In genomic region chr5:4662845-4663244, GRCh38 we compare ENCODE assay signal across 25 cellular contexts.
DNase-seq lines count a peak whose midpoint lies in the region; ATAC-seq and TF ChIP-seq lines count a peak whose summit lies in the region.
"Had no signal": no experiment of that assay in that cellular context is flagged by ENCODE, and none has a peak within 500 bp of the region (broad histone marks: within the 10 kb centered on the region; RNA-seq: fewer than 3 reads in every experiment).

No MANE protein-coding gene starts in this region.

- H3K4me3 ChIP-seq in WERI-Rb-1 (ENCODE audit: low read depth, low read length), result no peak overlapping the region
- H3K4me3 ChIP-seq in neuronal stem cell (ENCODE audit: low read length in 2 of 2), result no peak overlapping the region
- no peak overlapping the region for H3K4me3 ChIP-seq in A673 (ENCODE audit: low read depth, low read length, poor library complexity, severe bottlenecking)
- H3K4me3 ChIP-seq: SK-N-MC had no signal

- H3K9me3 ChIP-seq in WERI-Rb-1 (ENCODE audit: severe bottlenecking) (no peaks in the 10 kb centered on the region), neuronal stem cell (replicated peaks in 1 of 2; ENCODE audit: control insufficient read depth in 2 of 2, insufficient read depth in 1 of 2, low read depth in 1 of 2, low read length in 2 of 2) (peaks cover 2 to 3% of the 10 kb centered on the region in 2 donors), A673 (ENCODE audit: low read depth, low read length, poor library complexity, severe bottlenecking) (no peaks in the 10 kb centered on the region)

- no TSS peak for BruUV-seq in A673 (replicated peaks; lab: Mats Ljungman, UMichigan)

- H2AK5ac ChIP-seq in neuronal stem cell (ENCODE audit: low read depth, low read length), result no peak overlapping the region

- H3K4me3 Mint-ChIP-seq in activated CD4-positive, alpha-beta T cell treated with anti-CD3 and anti-CD28 coated beads, Interleukin-2, amount 10 ng/mL, durations not matched to agents 24 days and 14 days, result no peak overlapping the region
- H3K4me3 Mint-ChIP-seq: CD8-positive, alpha-beta memory T cell had no signal

- no peak overlapping the region for H4K8ac ChIP-seq in neuronal stem cell (ENCODE audit: low read depth, low read length)

- no peak for ATAC-seq in HG02678 (IDR thresholded peaks at IDR 0.05; ENCODE audit: unreplicated experiment)

- intact Hi-C loops in A673 (cut with micrococcal nuclease; ENCODE audit: unreplicated experiment), result no loop called here
- intact Hi-C loops in activated CD4-positive, alpha-beta T cell treated with anti-CD3 and anti-CD28 coated beads, Interleukin-2, amount 10 ng/mL, durations not matched to agents 24 days and 14 days (cut with micrococcal nuclease), result no loop called here

- CTCF ChIA-PET in A673 (lab: Charles Lee), result no interaction called here

- H2BK5ac ChIP-seq in neuronal stem cell (ENCODE audit: low read length), result no peak overlapping the region

- H3K14ac ChIP-seq in neuronal stem cell (ENCODE audit: low read length), result no peak overlapping the region

- H3K27me3 ChIP-seq in WERI-Rb-1 (ENCODE audit: insufficient read depth, low read depth, severe bottlenecking) (peaks cover 8% of the 10 kb centered on the region), neuronal stem cell (ENCODE audit: control insufficient read depth in 3 of 3, insufficient read depth in 3 of 3, low read depth in 1 of 3, low read length in 3 of 3) (no peaks in the 10 kb centered on the region), A673 (replicated peaks; ENCODE audit: insufficient read depth, low read depth, low read length, poor library complexity) (no peaks in the 10 kb centered on the region)

- POLR2A ChIA-PET in A673 (lab: Charles Lee; ENCODE audit: low non-redundant PET), result no interaction called here

- no peak overlapping the region for H2BK120ac ChIP-seq in neuronal stem cell (ENCODE audit: low read depth, low read length)

- H3K4me1 Mint-ChIP-seq in activated CD4-positive, alpha-beta T cell treated with anti-CD3 and anti-CD28 coated beads, Interleukin-2, amount 10 ng/mL, durations not matched to agents 24 days and 14 days, result no peaks in the 10 kb centered on the region

- H3K4me2 ChIP-seq in neuronal stem cell (ENCODE audit: insufficient read depth, low read length, poor library complexity, severe bottlenecking), result no peak overlapping the region
- H3K4me2 ChIP-seq: KMS-11 had no signal

- no peaks in the 10 kb centered on the region for H3K27me3 Mint-ChIP-seq in activated CD4-positive, alpha-beta T cell treated with anti-CD3 and anti-CD28 coated beads, Interleukin-2, amount 10 ng/mL, durations not matched to agents 24 days and 14 days
- H3K27me3 Mint-ChIP-seq: CD8-positive, alpha-beta memory T cell had no signal

- H3K23ac ChIP-seq in neuronal stem cell (ENCODE audit: low read depth, low read length, poor library complexity), result no peak overlapping the region

- H2AFZ ChIP-seq in neuronal stem cell (ENCODE audit: low read length), result peak overlapping the region; percentile 69

- no peak overlapping the region for H4K91ac ChIP-seq in neuronal stem cell (ENCODE audit: low read depth, low read length, poor library complexity)

- no peak overlapping the region for H3K4ac ChIP-seq in neuronal stem cell (ENCODE audit: low read length)

- TF ChIP-seq CTCF in WERI-Rb-1 (IDR thresholded peaks at IDR 0.05; ENCODE audit: low read depth, low read length), result no peak
- no peak for TF ChIP-seq CTCF in A673 (conservative IDR thresholded peaks at IDR 0.05; ENCODE audit: low read depth, low read length)

- no peaks in the 10 kb centered on the region for H3K36me3 Mint-ChIP-seq in activated CD4-positive, alpha-beta T cell treated with anti-CD3 and anti-CD28 coated beads, Interleukin-2, amount 10 ng/mL, durations not matched to agents 24 days and 14 days (ENCODE audit: low read depth)
- H3K36me3 Mint-ChIP-seq: CD8-positive, alpha-beta memory T cell had no signal

- no peak overlapping the region for H2BK15ac ChIP-seq in neuronal stem cell (ENCODE audit: low read length)

- DNase-seq in NCI-H1105 treated with DMSO at 0.1 percent for 48 hours (lab: John Stamatoyannopoulos, UW) (peak; percentile 2), NCI-H1105 (lab: John Stamatoyannopoulos, UW) (no peak), NCI-H524 treated with DMSO at 0.1 percent for 48 hours (lab: John Stamatoyannopoulos, UW) (peak; percentile 89), WERI-Rb-1 (peak; percentile 31), neuronal stem cell (ENCODE audit: low spot score) (no peak), A673 (ENCODE audit: low spot score) (no peak)
- DNase-seq in activated CD4-positive, alpha-beta T cell treated with anti-CD3 and anti-CD28 coated beads, Interleukin-2, amount 10 ng/mL, durations not matched to agents 24 days and 14 days, result no peak
- DNase-seq: C1 segment of cervical spinal cord; Calu3; CD8-positive, alpha-beta memory T cell; DMS53; GDM1; GOT3; HCEC 1CT; NCI-H1417 treated with DMSO at 0.1 percent for 48 hours; NCI-H2029; NCI-H446; NCI-H69; RPMI8226; SHP77; T-helper 1 cell had no signal

- no peak overlapping the region for H3K27ac Mint-ChIP-seq in activated CD4-positive, alpha-beta T cell treated with anti-CD3 and anti-CD28 coated beads, Interleukin-2, amount 10 ng/mL, durations not matched to agents 24 days and 14 days
- H3K27ac Mint-ChIP-seq: CD8-positive, alpha-beta memory T cell had no signal

- no peak overlapping the region for H3K27ac ChIP-seq in WERI-Rb-1
- H3K27ac ChIP-seq in neuronal stem cell (replicated peaks; ENCODE audit: low read length), result no peak overlapping the region
- no peak overlapping the region for H3K27ac ChIP-seq in A673 (ENCODE audit: low read depth, low read length, poor library complexity, severe bottlenecking)
- H3K27ac ChIP-seq: 22Rv1, KMS-11, SK-N-MC had no signal

- no peak overlapping the region for H3K9ac ChIP-seq in neuronal stem cell (ENCODE audit: low read depth, low read length, poor library complexity)
- H3K9ac ChIP-seq: KMS-11 had no signal

- no peak overlapping the region for H2BK12ac ChIP-seq in neuronal stem cell (ENCODE audit: low read length)

- H3K36me3 ChIP-seq in WERI-Rb-1 (no peaks in the 10 kb centered on the region), neuronal stem cell (replicated peaks in 1 of 2; ENCODE audit: control insufficient read depth in 2 of 2, insufficient read depth in 2 of 2, low read length in 2 of 2) (no peaks in the 10 kb centered on the region), A673 (ENCODE audit: insufficient read depth, low read length, poor library complexity, severe bottlenecking) (no peaks in the 10 kb centered on the region)

- H3K9me3 Mint-ChIP-seq in activated CD4-positive, alpha-beta T cell treated with anti-CD3 and anti-CD28 coated beads, Interleukin-2, amount 10 ng/mL, durations not matched to agents 24 days and 14 days, result peaks cover 14% of the 10 kb centered on the region

- H3K4me1 ChIP-seq in neuronal stem cell (ENCODE audit: control insufficient read depth in 2 of 2, insufficient read depth in 1 of 2, low read depth in 1 of 2, low read length in 2 of 2), result peaks cover 2 to 9% of the 10 kb centered on the region in 2 donors
- no peaks in the 10 kb centered on the region for H3K4me1 ChIP-seq in A673 (ENCODE audit: insufficient read depth, low read length, poor library complexity, severe bottlenecking)

- WGBS in neuronal stem cell (ENCODE audit: extremely low coverage in 2 of 2, insufficient read length in 2 of 2, insufficient replicate concordance in 1 of 2), 2 donors, result no CpG with 5 or more reads among the region's 5 CpGs

- no peaks in the 10 kb centered on the region for H3K79me1 ChIP-seq in neuronal stem cell (ENCODE audit: low read depth, low read length)

- no peak overlapping the region for H3K18ac ChIP-seq in neuronal stem cell (ENCODE audit: low read length)

Comparison
In these comparisons a context has a peak if more than half of its experiments do, and no peak if none do; other contexts are left out.
1. DNase-seq: peak in NCI-H1105 treated with DMSO at 0.1 percent for 48 hours (single experiment), NCI-H524 treated with DMSO at 0.1 percent for 48 hours (single experiment) and WERI-Rb-1 (single experiment); none in NCI-H1105 (single experiment), neuronal stem cell (single experiment), A673 (single experiment) and activated CD4-positive, alpha-beta T cell treated with anti-CD3 and anti-CD28 coated beads, Interleukin-2, amount 10 ng/mL, durations not matched to agents 24 days and 14 days (single experiment).